Comparison of ENCODE assay signal across 8 cellular contexts in genomic region chr19:40806385-40807146, GRCh38. TPM values are rescaled to one million over a fixed set of nuclear protein-coding genes. Genes with fewer than 3 reads are reported as not detected.
A peak's percentile ranks its signal among the peaks of the same experiment; 100 is the strongest.
DNase-seq lines count a peak whose midpoint lies in the region; ATAC-seq and TF ChIP-seq lines count a peak whose summit lies in the region.

No MANE protein-coding gene starts in this region.

- peak; percentile 24 for TF ChIP-seq EP300 in esophagus muscularis mucosa (IDR thresholded peaks at IDR 0.05)

- H3K9ac ChIP-seq in OCI-LY1 (ENCODE audit: low read length) (no peak overlapping the region), mucosa of stomach (ENCODE audit: low read length) (peak overlapping the region; percentile 7)

- H2AFZ ChIP-seq in OCI-LY1 (ENCODE audit: low read length) = no peak overlapping the region

- 20% methylated on average over 26 of the region's 26 CpGs for WGBS in esophagus muscularis mucosa

- TF ChIP-seq CTCF in OCI-LY1 (IDR thresholded peaks at IDR 0.05; ENCODE audit: low read length) (peak; percentile 97), esophagus muscularis mucosa (IDR thresholded peaks at IDR 0.05) (peak; percentile 79 to 96 (median 83))

- no peaks in the 10 kb centered on the region for H3F3A ChIP-seq in OCI-LY1 (ENCODE audit: insufficient read depth, low read length)

- H3K4me1 ChIP-seq in OCI-LY1 (ENCODE audit: insufficient read depth, low read length, severe bottlenecking) (peaks cover 61% of the 10 kb centered on the region), esophagus muscularis mucosa (peaks cover 91 to 95% (median 93%) of the 10 kb centered on the region in 4 donors), mucosa of stomach (ENCODE audit: control insufficient read depth, insufficient read depth, low read length) (peaks cover 68% of the 10 kb centered on the region)

- peaks cover 62% of the 10 kb centered on the region for H3K36me3 ChIP-seq in OCI-LY1 (ENCODE audit: insufficient read depth, low read length)
- H3K36me3 ChIP-seq in esophagus muscularis mucosa = peaks cover 5 to 43% (median 34%) of the 10 kb centered on the region in 4 donors
- H3K36me3 ChIP-seq in mucosa of stomach (ENCODE audit: control insufficient read depth, insufficient read depth, low read length) = peaks cover 16% of the 10 kb centered on the region

- DNase-seq in 8988T (peak; percentile 96), activated T-helper 1 cell treated with Interleukin-2 at 50 U/mL for 16 hours (ENCODE audit: low read depth) (peak; percentile 65), esophagus muscularis mucosa (ENCODE audit: extremely low spot score) (peak; percentile 96), NCI-H1092 treated with DMSO at 0.1 percent for 48 hours (lab: John Stamatoyannopoulos, UW) (no peak)
- DNase-seq in stimulated activated CD8-positive, alpha-beta memory T cell treated with anti-CD3 and anti-CD28 coated beads, Interleukin-4, amount 100 ng/mL, for 24 hours (ENCODE audit: low read depth) = peak; percentile 64

- 0 out of 2 replicates have a peak, but pooled peaks cover 15% of the 10 kb centered on the region for H3K79me2 ChIP-seq in OCI-LY1 (ENCODE audit: insufficient read depth, low read length)

- TF ChIP-seq POLR2A in esophagus muscularis mucosa (IDR thresholded peaks at IDR 0.05; ENCODE audit: low read depth) = no peak

- H3K27me3 ChIP-seq in OCI-LY1 (ENCODE audit: insufficient read depth, low read length) (no peaks in the 10 kb centered on the region), esophagus muscularis mucosa (no peaks in the 10 kb centered on the region), mucosa of stomach (ENCODE audit: control insufficient read depth, insufficient read depth, low read length) (no peaks in the 10 kb centered on the region)

- peak overlapping the region; percentile 86 for H3K27ac ChIP-seq in OCI-LY1 (ENCODE audit: low read depth, low read length, poor library complexity, severe bottlenecking)
- peak overlapping the region; percentile 78 to 99 (median 96) for H3K27ac ChIP-seq in esophagus muscularis mucosa (replicated peaks in 1 of 4)

- H3K9me2 ChIP-seq in OCI-LY1 (ENCODE audit: low read depth, low read length) = no peaks in the 10 kb centered on the region

- H4K20me1 ChIP-seq in OCI-LY1 (ENCODE audit: insufficient read depth, low read length) = no peaks in the 10 kb centered on the region

- H3K9me3 ChIP-seq in OCI-LY1 (ENCODE audit: low read length) = no peaks in the 10 kb centered on the region
- H3K9me3 ChIP-seq in esophagus muscularis mucosa = no peaks in the 10 kb centered on the region
- H3K9me3 ChIP-seq in mucosa of stomach (ENCODE audit: control insufficient read depth, low read length) = no peaks in the 10 kb centered on the region

- H3K4me3 ChIP-seq in OCI-LY1 (ENCODE audit: low read depth, low read length, poor library complexity, severe bottlenecking) (no peak overlapping the region), esophagus muscularis mucosa (peak overlapping the region; percentile 10 to 43 (median 27)), mucosa of stomach (ENCODE audit: low read length) (no peak overlapping the region)

- peak overlapping the region; percentile 14; the same call in 1 of the 2 replicates for H3K4me2 ChIP-seq in OCI-LY1 (ENCODE audit: low read length)

- ATAC-seq in GM19463 (IDR thresholded peaks at IDR 0.05; ENCODE audit: unreplicated experiment) = peak; percentile 46

- intact Hi-C loops in esophagus muscularis mucosa (cut with DNase I) = no loop called here

RNA-seq across cellular contexts. Expression of gene EGLN2, which starts 7.6 kb away (rescaled TPM):
- total RNA-seq in esophagus muscularis mucosa = 100 to 1,000 TPM in 2 of 4 donors, 10 to 100 TPM in 2; 93.1 to 131 (median 101) TPM

RNA-seq across cellular contexts. Expression of gene RAB4B, which starts 28.5 kb away (rescaled TPM):
- total RNA-seq in esophagus muscularis mucosa = 10 to 100 TPM; 22.9 to 26.6 (median 23.2) TPM

RNA-seq across cellular contexts. Expression of gene MIA, which starts 31.2 kb away (rescaled TPM):
- total RNA-seq in esophagus muscularis mucosa = 1 to 10 TPM; 2.1 to 4.1 (median 2.7) TPM

RNA-seq across cellular contexts. Expression of gene CYP2A6, which starts 43.7 kb away (rescaled TPM):
- total RNA-seq in esophagus muscularis mucosa = not detected

RNA-seq across cellular contexts. Expression of gene SNRPA, which starts 55.6 kb away (rescaled TPM):
- total RNA-seq in esophagus muscularis mucosa = 10 to 100 TPM; 47.3 to 69.1 (median 57.6) TPM

Comparison
In these comparisons a context has a peak if more than half of its experiments do, and no peak if none do; other contexts are left out.
1. H3K4me3 ChIP-seq: peak in esophagus muscularis mucosa (4 of 4); none in OCI-LY1 (single experiment) and mucosa of stomach (single experiment).